ENCODE assay signal across 10 cellular contexts in the genomic region with DNA sequence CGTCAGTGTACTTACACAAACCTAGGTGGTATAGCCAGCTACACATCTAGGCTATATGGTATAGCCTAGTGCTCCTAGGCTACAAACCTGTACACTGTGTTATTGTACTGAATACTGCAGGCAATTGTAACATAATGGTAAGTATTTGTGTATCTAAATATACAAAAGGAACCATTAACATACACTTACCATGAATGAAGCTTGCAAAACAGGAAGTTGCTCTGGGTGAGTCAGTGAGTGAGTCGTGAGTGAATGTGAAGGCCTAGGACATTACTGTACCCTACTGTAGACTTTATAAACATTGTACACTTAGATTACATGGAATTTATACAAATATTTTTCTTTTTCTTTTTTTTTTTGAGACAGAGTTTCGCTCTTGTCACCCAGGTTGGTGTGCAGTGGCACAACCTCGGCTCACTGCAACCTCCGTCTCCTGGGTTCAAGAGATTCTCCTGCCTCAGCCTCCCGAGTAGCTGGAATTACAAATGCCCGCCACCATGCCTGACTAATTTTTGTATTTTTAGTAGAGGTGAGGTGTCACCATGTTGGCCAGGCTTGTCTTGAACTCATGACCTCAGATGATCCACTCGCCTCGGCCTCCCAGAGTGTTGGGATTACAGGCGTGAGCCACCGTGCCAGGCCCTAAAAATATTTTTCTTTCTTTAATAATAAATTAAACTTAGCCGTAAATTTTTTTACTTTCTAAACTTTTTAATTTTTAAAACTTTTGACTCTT. TPM values are rescaled to one million over a fixed set of nuclear protein-coding genes. Genes with fewer than 3 reads are reported as not detected.
A peak's percentile ranks its signal among the peaks of the same experiment; 100 is the strongest.
DNase-seq lines count a peak whose midpoint lies in the region; ATAC-seq and TF ChIP-seq lines count a peak whose summit lies in the region.
"Had no signal": no experiment of that assay in that cellular context is flagged by ENCODE, and none has a peak within 500 bp of the region (broad histone marks: within the 10 kb centered on the region; RNA-seq: fewer than 3 reads in every experiment).

No MANE protein-coding gene starts in this region.

- H3K27ac ChIP-seq in Panc1 (ENCODE audit: low read length) (no peak overlapping the region), sigmoid colon (no peak overlapping the region)

- ATAC-seq in Panc1 (peak; percentile 74; the same call in 1 of the 2 replicates), HG03571 (IDR thresholded peaks at IDR 0.05; ENCODE audit: unreplicated experiment) (no peak), HG03045 (IDR thresholded peaks at IDR 0.05; ENCODE audit: unreplicated experiment) (no peak)
- ATAC-seq: GM12878 had no signal

- H3K36me3 ChIP-seq in Panc1 (ENCODE audit: control insufficient read depth, insufficient read depth, low read length) (no peaks in the 10 kb centered on the region), sigmoid colon (no peaks in the 10 kb centered on the region)

- CTCF ChIA-PET in Panc1 (lab: Charles Lee) = interaction anchor here (0.6 kb wide), 1 partner anchor 101 kb away, joined by 3 read pairs; no protein-coding TSS in a partner anchor

- no peaks in the 10 kb centered on the region for H3K9me3 ChIP-seq in Panc1 (ENCODE audit: control insufficient read depth, insufficient read depth, low read depth, low read length)
- H3K9me3 ChIP-seq in sigmoid colon = peaks cover 0 to 2% (median 0%) of the 10 kb centered on the region in 4 donors

- TF ChIP-seq POLR2A in sigmoid colon (IDR thresholded peaks at IDR 0.05) = no peak

- DNase-seq in NCI-H2029 treated with DMSO at 0.1 percent for 48 hours (lab: John Stamatoyannopoulos, UW) (peak; percentile 20), NCI-H2029 (lab: John Stamatoyannopoulos, UW) (no peak), Panc1 (ENCODE audit: low read depth, low spot score) (peak; percentile 18), dermis microvascular lymphatic vessel endothelial cell (ENCODE audit: low read depth in 2 of 2) (peak; percentile 39 to 89), sigmoid colon (peak; percentile 46)
- DNase-seq in stimulated activated CD4-positive, alpha-beta T cell treated with anti-CD3 and anti-CD28 coated beads, Interleukin-4, amount 100 ng/mL, for 1 hour = no peak

- intact Hi-C loops in Panc1 (cut with micrococcal nuclease; ENCODE audit: unreplicated experiment) (no loop called here), sigmoid colon (cut with DNase I) (no loop called here)

- H3K4me1 ChIP-seq in Panc1 (ENCODE audit: control insufficient read depth, insufficient read depth, low read length) (peaks cover 5% of the 10 kb centered on the region), sigmoid colon (peaks cover 0 to 7% (median 2%) of the 10 kb centered on the region in 4 donors)

- BruUV-seq in Panc1 (replicated peaks; lab: Mats Ljungman, UMichigan) = no TSS peak

- H3K4me3 ChIP-seq in Panc1 (ENCODE audit: low read depth in 2 of 2, low read length in 2 of 2) (no peak overlapping the region), sigmoid colon (no peak overlapping the region)
- H3K4me3 ChIP-seq: GM12878, lung had no signal

- POLR2A ChIA-PET in Panc1 (lab: Charles Lee) = no interaction called here

- TF ChIP-seq EP300 in sigmoid colon (IDR thresholded peaks at IDR 0.05) = no peak

- H3K27me3 ChIP-seq in Panc1 (ENCODE audit: control insufficient read depth, insufficient read depth, low read length) = no peaks in the 10 kb centered on the region
- H3K27me3 ChIP-seq in sigmoid colon = peaks cover 0 to 3% (median 0%) of the 10 kb centered on the region in 3 donors

- in situ Hi-C loops in Panc1 (cut with HindIII; ENCODE audit: low pct_unique_long_range_greater_than_20kb, low sequenced_read_pairs) = no loop called here

- 78 to 83% methylated on average over 12 of the region's 12 CpGs for WGBS in sigmoid colon, 2 donors

- no peak for TF ChIP-seq CTCF in Panc1 (IDR thresholded peaks at IDR 0.05)
- no peak for TF ChIP-seq CTCF in sigmoid colon (IDR thresholded peaks at IDR 0.05)

RNA-seq across cellular contexts. Expression of gene KIAA1755, which starts 15.4 kb away (rescaled TPM):
- 0.08 TPM for total RNA-seq in Panc1 (2021; ENCODE audit: unreplicated experiment)
- polyA plus RNA-seq in Panc1 (2012; ENCODE audit: insufficient read length) = 0.21 TPM
- total RNA-seq in dermis microvascular lymphatic vessel endothelial cell = 0.13 TPM in 1 of 2 replicates, not detected in the other
- total RNA-seq in sigmoid colon = 10 to 100 TPM in 3 of 4 donors, 1 to 10 TPM in 1; 9.2 to 39.1 (median 17.1) TPM
- polyA plus RNA-seq in sigmoid colon = 1 to 10 TPM in 2 of 3 donors, not detected in 1; 1.2 to 6.4 TPM
- total RNA-seq: GM12878 had no signal
- polyA plus RNA-seq: GM12878 had no signal

RNA-seq across cellular contexts. Expression of gene BPI, which starts 28.0 kb away (rescaled TPM):
- total RNA-seq in Panc1 (2021; ENCODE audit: unreplicated experiment) = not detected
- not detected for polyA plus RNA-seq in Panc1 (2012; ENCODE audit: insufficient read length)
- not detected in 2 replicates for total RNA-seq in dermis microvascular lymphatic vessel endothelial cell
- under 1 TPM in 1 of 4 donors, not detected in 3; 0.99 TPM for total RNA-seq in sigmoid colon
- under 1 TPM in 1 of 3 donors, not detected in 2; 0.09 TPM for polyA plus RNA-seq in sigmoid colon
- total RNA-seq: GM12878 had no signal
- polyA plus RNA-seq: GM12878 had no signal

Comparison
In these comparisons a context has a peak if more than half of its experiments do, and no peak if none do; other contexts are left out.
1. DNase-seq: peak in NCI-H2029 treated with DMSO at 0.1 percent for 48 hours (single experiment), Panc1 (single experiment), dermis microvascular lymphatic vessel endothelial cell (2 of 2) and sigmoid colon (single experiment); none in NCI-H2029 (single experiment) and stimulated activated CD4-positive, alpha-beta T cell treated with anti-CD3 and anti-CD28 coated beads, Interleukin-4, amount 100 ng/mL, for 1 hour (single experiment).